Comparison of ENCODE assay signal across 16 cellular contexts in the genomic region with DNA sequence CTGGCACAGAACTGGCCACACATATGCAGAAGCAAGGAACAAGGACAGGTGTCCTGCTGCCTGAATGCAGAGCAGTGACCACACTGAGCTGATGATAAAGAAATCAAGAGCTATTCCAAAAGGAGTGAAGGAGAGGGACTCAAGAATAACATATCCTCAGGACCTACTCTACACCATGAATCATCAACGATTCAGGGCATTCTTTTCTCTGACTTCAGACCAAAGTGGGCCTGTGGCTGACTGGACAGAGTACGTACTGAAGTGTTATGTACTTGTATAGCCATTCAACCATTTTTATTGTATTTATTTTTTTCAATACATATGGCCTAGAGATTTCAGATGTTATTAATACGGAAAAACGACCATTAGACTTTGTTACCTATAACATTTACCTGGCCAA.
"Had no signal": no experiment of that assay in that cellular context is flagged by ENCODE, and none has a peak within 500 bp of the region (broad histone marks: within the 10 kb centered on the region; RNA-seq: fewer than 3 reads in every experiment).

No MANE protein-coding gene starts in this region.

- H3K9me3 ChIP-seq: heart left ventricle, left lung, mucosa of descending colon, neutrophil, right atrium auricular region, SJSA1, tibial nerve had no signal

- DNase-seq: activated CD4-positive, alpha-beta T cell treated with anti-CD3 and anti-CD28 coated beads, Interleukin-2, amount 50 U/mL, for 1 hour; activated CD8-positive, alpha-beta memory T cell treated with anti-CD3 and anti-CD28 coated beads for 24 hours; activated naive CD4-positive, alpha-beta T cell; central memory CD4-positive, alpha-beta T cell; effector CD8-positive, alpha-beta T cell; heart left ventricle; left lung; mucosa of descending colon; naive thymus-derived CD8-positive, alpha-beta T cell; small intestine; stimulated activated CD4-positive, alpha-beta T cell treated with anti-CD3 and anti-CD28 coated beads, Interleukin-4, amount 100 ng/mL, for 24 hours; stimulated activated naive CD4-positive, alpha-beta T cell had no signal

- H3K36me3 ChIP-seq: heart left ventricle, left lung, neutrophil, right atrium auricular region, SJSA1, tibial nerve had no signal

- ATAC-seq: heart left ventricle; left lung; mucosa of descending colon; naive thymus-derived CD8-positive, alpha-beta T cell had no signal

- H3K27me3 ChIP-seq: heart left ventricle, left lung, neutrophil, right atrium auricular region, SJSA1, tibial nerve had no signal

- H3K4me1 ChIP-seq: heart left ventricle, left lung, right atrium auricular region, SJSA1 had no signal

- H3K27ac ChIP-seq: heart left ventricle, left lung, neutrophil, right atrium auricular region, SJSA1, tibial nerve had no signal

- H3K4me3 ChIP-seq: heart left ventricle, left lung, mucosa of descending colon, right atrium auricular region, SJSA1, tibial nerve had no signal
